ENCODE assay signal across 8 cellular contexts in genomic region chr3:136862953-136863352, GRCh38. TPM values are rescaled to one million over a fixed set of nuclear protein-coding genes. Genes with fewer than 3 reads are reported as not detected.
DNase-seq lines count a peak whose midpoint lies in the region; TF ChIP-seq lines count a peak whose summit lies in the region.

No MANE protein-coding gene starts in this region.

- peaks cover 76% of the 10 kb centered on the region for H3K79me2 ChIP-seq in mammary epithelial cell (ENCODE audit: insufficient read depth, low read length)

- TSS peak; percentile 54 for BruUV-seq in mammary epithelial cell (replicated peaks; lab: Mats Ljungman, UMichigan)

- H3K9ac ChIP-seq in mammary epithelial cell (ENCODE audit: insufficient read depth, low read length) = peak overlapping the region; percentile 89

- H2AFZ ChIP-seq in mammary epithelial cell (ENCODE audit: low read depth, low read length) = peak overlapping the region; percentile 93

- DNase-seq in AG09309 (ENCODE audit: low read depth) (no peak), HL-60 (ENCODE audit: low read depth in 1 of 2, low spot score in 1 of 2) (peak in 1 of 2 experiments; percentile 45), mammary epithelial cell (no peak), HEK293T (ENCODE audit: extremely low spot score) (no peak), NCI-H2171 treated with DMSO at 0.1 percent for 48 hours (lab: John Stamatoyannopoulos, UW) (no peak), hepatic stellate cell (ENCODE audit: low spot score) (no peak), glomerular visceral epithelial cell (ENCODE audit: extremely low spot score) (no peak)

- peak overlapping the region; percentile 99 for H3K4me3 ChIP-seq in AG09309 (ENCODE audit: control insufficient read depth, low read depth, low read length)
- H3K4me3 ChIP-seq in HL-60 (replicated peaks; ENCODE audit: insufficient read depth, low read length) = peak overlapping the region; percentile 90
- H3K4me3 ChIP-seq in mammary epithelial cell (replicated peaks in 1 of 3; ENCODE audit: insufficient read depth in 1 of 3, low read depth in 2 of 3, low read length in 3 of 3) = peak overlapping the region; percentile 63 to 88 (median 72)
- H3K4me3 ChIP-seq in muscle layer of duodenum (ENCODE audit: low read depth in 1 of 2, low read length in 2 of 2) = peak overlapping the region; percentile 89 to 92

- peak overlapping the region; percentile 88 for H3K27ac ChIP-seq in HL-60 (replicated peaks)
- peak overlapping the region; percentile 77 for H3K27ac ChIP-seq in mammary epithelial cell (ENCODE audit: insufficient read depth, low read depth, low read length)
- H3K27ac ChIP-seq in muscle layer of duodenum (ENCODE audit: low read length) = peak overlapping the region; percentile 77

- TF ChIP-seq CTCF in AG09309 (IDR thresholded peaks at IDR 0.05; ENCODE audit: control insufficient read depth, insufficient read depth, low read depth, low read length, missing control alignments) (no peak), HL-60 (IDR thresholded peaks at IDR 0.05; ENCODE audit: insufficient read depth, low read length) (no peak), mammary epithelial cell (conservative IDR thresholded peaks at IDR 0.05 in 1 of 2, IDR thresholded peaks at IDR 0.05 in 1 of 2; ENCODE audit: extremely low read depth in 1 of 2, insufficient read depth in 1 of 2, low read depth in 1 of 2, low read length in 2 of 2) (no peak)

- H3K9me3 ChIP-seq in mammary epithelial cell (replicated peaks; ENCODE audit: insufficient read depth, low read length) (no peaks in the 10 kb centered on the region), muscle layer of duodenum (ENCODE audit: control insufficient read depth in 1 of 2, low read length in 2 of 2) (no peaks in the 10 kb centered on the region)

- CTCF ChIA-PET in mammary epithelial cell (lab: Charles Lee; ENCODE audit: low non-redundant PET) (no interaction called here), HEK293T (lab: Yijun Ruan, JAX) (interaction anchor here (0.6 kb wide), 1 partner anchor 161 kb away, joined by 3 read pairs; no protein-coding TSS in a partner anchor)

- dilution Hi-C loops in mammary epithelial cell (cut with HindIII; ENCODE audit: low sequenced_read_pairs) = loop anchor here (5.0 kb wide), 1 partner anchor 74 kb away; no protein-coding TSS in a partner anchor

- no peaks in the 10 kb centered on the region for H4K20me1 ChIP-seq in mammary epithelial cell (ENCODE audit: insufficient read depth, low read length)

- H3K27me3 ChIP-seq in HL-60 (ENCODE audit: insufficient read depth, poor library complexity, severe bottlenecking) (no peaks in the 10 kb centered on the region), mammary epithelial cell (ENCODE audit: insufficient read depth, low read length) (no peaks in the 10 kb centered on the region), muscle layer of duodenum (ENCODE audit: low read depth, low read length) (no peaks in the 10 kb centered on the region)

- POLR2A ChIA-PET in HEK293T (lab: Yijun Ruan, JAX) = interaction anchor here (4.2 kb wide), 1 partner anchor 110 kb away, joined by 34 read pairs; the partner anchor contains the start of gene STAG1

- H3K36me3 ChIP-seq in mammary epithelial cell (ENCODE audit: insufficient read depth, low read length) = no peaks in the 10 kb centered on the region
- no peaks in the 10 kb centered on the region for H3K36me3 ChIP-seq in muscle layer of duodenum (ENCODE audit: control insufficient read depth in 1 of 2, insufficient read depth in 2 of 2, low read length in 2 of 2)

- H3K4me1 ChIP-seq in mammary epithelial cell (ENCODE audit: insufficient read depth, low read length) = peaks cover 11% of the 10 kb centered on the region
- peaks cover 10 to 13% of the 10 kb centered on the region in 2 donors for H3K4me1 ChIP-seq in muscle layer of duodenum (ENCODE audit: control insufficient read depth in 1 of 2, insufficient read depth in 2 of 2, low read length in 2 of 2)

- 0% methylated on average over 12 of the region's 12 CpGs for WGBS in mammary epithelial cell (ENCODE audit: low coverage, missing lambda C conversion rate)

- in situ Hi-C loops in mammary epithelial cell (cut with MboI; ENCODE audit: low sequenced_read_pairs in 2 of 2) = no loop called here

- intact Hi-C loops in mammary epithelial cell (cut with micrococcal nuclease) = loop anchor here (1.0 to 5.0 kb wide), 6 partner anchors 44 to 152 kb away; partner anchors contain the start of genes IL20RB, SLC35G2 and STAG1

- H3K4me2 ChIP-seq in mammary epithelial cell (ENCODE audit: insufficient read depth, low read depth, low read length) = peak overlapping the region; percentile 92

TF ChIP-seq in HEK293T, 16 proteins besides CTCF, POLR2A, EP300 and RAD21:
- TF ChIP-seq CTBP1 (IDR thresholded peaks at IDR 0.05; ENCODE audit: borderline replicate concordance) = no peak
- no peak for TF ChIP-seq FOXA1 (IDR thresholded peaks at IDR 0.05)
- TF ChIP-seq ZNF384 (IDR thresholded peaks at IDR 0.05) = no peak
- TF ChIP-seq FOXM1 (IDR thresholded peaks at IDR 0.05; ENCODE audit: borderline replicate concordance) = no peak
- no peak for TF ChIP-seq LEF1 (IDR thresholded peaks at IDR 0.05; ENCODE audit: borderline replicate concordance)
- TF ChIP-seq SUZ12 (IDR thresholded peaks at IDR 0.05) = no peak
- TF ChIP-seq ELF4 (IDR thresholded peaks at IDR 0.05) = no peak
- TF ChIP-seq NFRKB (IDR thresholded peaks at IDR 0.05) = no peak

RNA-seq across cellular contexts. Expression of gene NCK1, which starts 0.9 kb away (rescaled TPM):
- 10 to 100 TPM; 46.2 to 47.0 TPM for total RNA-seq in mammary epithelial cell
- polyA plus RNA-seq in mammary epithelial cell = 33.0 TPM
- polyA minus RNA-seq in mammary epithelial cell = 25.1 TPM

RNA-seq across cellular contexts. Expression of gene SLC35G2, which starts 44.0 kb away (rescaled TPM):
- 1 to 10 TPM; 3.9 to 6.0 TPM for total RNA-seq in mammary epithelial cell
- 3.9 TPM for polyA plus RNA-seq in mammary epithelial cell
- polyA minus RNA-seq in mammary epithelial cell = 7.3 TPM
